In genomic region chr17:15965510-15965909, GRCh38 we compare ENCODE assay signal across 10 cellular contexts. TPM values are rescaled to one million over a fixed set of nuclear protein-coding genes. Genes with fewer than 3 reads are reported as not detected.
DNase-seq lines count a peak whose midpoint lies in the region; TF ChIP-seq lines count a peak whose summit lies in the region.
"Had no signal": no experiment of that assay in that cellular context is flagged by ENCODE, and none has a peak within 500 bp of the region (broad histone marks: within the 10 kb centered on the region; RNA-seq: fewer than 3 reads in every experiment).

No MANE protein-coding gene starts in this region.

- H3K4me3 ChIP-seq in NT2/D1 (ENCODE audit: insufficient read length, low read depth), result no peak overlapping the region
- no peak overlapping the region for H3K4me3 ChIP-seq in esophagus squamous epithelium
- H3K4me3 ChIP-seq in tibial artery, result no peak overlapping the region

- DNase-seq in NCI-H146 (lab: John Stamatoyannopoulos, UW), result peak; percentile 7
- DNase-seq in NCI-H146 treated with DMSO at 0.1 percent for 48 hours (lab: John Stamatoyannopoulos, UW; ENCODE audit: unreplicated experiment), result no peak
- DNase-seq in NT2/D1 (ENCODE audit: low read depth, low spot score), result no peak
- DNase-seq in esophagus squamous epithelium (lab: John Stamatoyannopoulos, UW), result no peak
- peak; percentile 69 for DNase-seq in retina
- DNase-seq in tibial artery, result no peak
- DNase-seq in NCI-H1105 (lab: John Stamatoyannopoulos, UW), result no peak
- DNase-seq in UCSD-AML1 (lab: John Stamatoyannopoulos, UW; ENCODE audit: unreplicated experiment), result no peak
- DNase-seq: Karpas-422; stimulated activated CD4-positive, alpha-beta T cell treated with anti-CD3 and anti-CD28 coated beads, Interleukin-2, amount 100 ng/mL, for 48 hours had no signal

- TF ChIP-seq CTCF in esophagus squamous epithelium (IDR thresholded peaks at IDR 0.05) (no peak), tibial artery (IDR thresholded peaks at IDR 0.05) (no peak)

- H3K36me3 ChIP-seq in NT2/D1 (ENCODE audit: insufficient read depth, insufficient read length, low read length) (no peaks in the 10 kb centered on the region), esophagus squamous epithelium (peaks cover 0 to 6% (median 0%) of the 10 kb centered on the region in 3 donors), tibial artery (no peaks in the 10 kb centered on the region)

- 35 to 45% methylated on average over 5 to 6 of the region's 6 CpGs for WGBS in esophagus squamous epithelium, 2 donors

- H3K27ac ChIP-seq in esophagus squamous epithelium (peak overlapping the region in 3 of 4 donors; percentile 61 to 81 (median 72)), tibial artery (no peak overlapping the region)

- peak overlapping the region; percentile 27 for H3K9ac ChIP-seq in NT2/D1 (ENCODE audit: insufficient read length, low read depth)

- TF ChIP-seq POLR2A in esophagus squamous epithelium (IDR thresholded peaks at IDR 0.05), result no peak

- H3K27me3 ChIP-seq in NT2/D1 (ENCODE audit: insufficient read depth, insufficient read length) (no peaks in the 10 kb centered on the region), esophagus squamous epithelium (no peaks in the 10 kb centered on the region), tibial artery (peaks cover 0 to 2% of the 10 kb centered on the region in 2 donors)

- H3K9me3 ChIP-seq in NT2/D1 (ENCODE audit: insufficient read depth, low read length) (no peaks in the 10 kb centered on the region), esophagus squamous epithelium (no peaks in the 10 kb centered on the region), tibial artery (no peaks in the 10 kb centered on the region)

- intact Hi-C loops in esophagus squamous epithelium (cut with DNase I) (no loop called here), tibial artery (cut with DNase I; ENCODE audit: low total_unique reads) (no loop called here)

- H3K4me1 ChIP-seq in NT2/D1 (ENCODE audit: insufficient read depth, insufficient read length) (peaks cover 11% of the 10 kb centered on the region), esophagus squamous epithelium (peaks cover 17 to 49% (median 22%) of the 10 kb centered on the region in 3 donors), tibial artery (no peaks in the 10 kb centered on the region)

RNA-seq across cellular contexts. Expression of gene ADORA2B, which starts 20.6 kb away (rescaled TPM):
- total RNA-seq in esophagus squamous epithelium, result 10 to 100 TPM; 12.2 to 34.9 (median 32.0) TPM

RNA-seq across cellular contexts. Expression of gene ZSWIM7, which starts 34.0 kb away (rescaled TPM):
- total RNA-seq in esophagus squamous epithelium, result 10 to 100 TPM in 2 of 4 donors, 1 to 10 TPM in 2; 3.7 to 13.4 (median 10.3) TPM

RNA-seq across cellular contexts. Expression of gene TTC19, which starts 34.1 kb away (rescaled TPM):
- 10 to 100 TPM; 20.0 to 75.7 (median 35.6) TPM for total RNA-seq in esophagus squamous epithelium

Comparison
In these comparisons a context has a peak if more than half of its experiments do, and no peak if none do; other contexts are left out.
1. DNase-seq: peak in NCI-H146 (single experiment) and retina (single experiment); none in NCI-H146 treated with DMSO at 0.1 percent for 48 hours (single experiment), NT2/D1 (single experiment), esophagus squamous epithelium (single experiment), tibial artery (0 of 2), NCI-H1105 (single experiment) and UCSD-AML1 (single experiment).
2. H3K27ac ChIP-seq: peak in esophagus squamous epithelium (3 of 4); none in tibial artery (0 of 2).